ENCODE assay signal across 20 cellular contexts in the genomic region with DNA sequence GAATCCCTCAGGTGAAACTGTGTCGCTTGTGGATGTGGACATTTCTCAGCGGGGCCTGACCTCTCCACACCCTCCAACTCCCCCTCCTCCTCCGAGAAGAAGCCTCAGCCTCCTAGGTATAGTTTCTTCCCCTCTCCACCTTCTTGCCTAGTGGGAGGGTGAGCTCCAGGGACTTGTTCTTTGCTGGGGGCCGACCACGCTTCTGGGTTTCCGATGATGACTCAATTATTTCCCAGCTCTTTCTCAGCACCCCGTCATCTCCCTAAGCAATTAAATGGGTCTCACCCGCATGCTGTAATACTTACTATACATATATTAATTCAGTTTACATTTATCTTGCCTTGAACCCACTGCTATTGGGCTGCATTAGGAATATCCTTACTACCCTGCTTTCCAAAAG. TPM values are rescaled to one million over a fixed set of nuclear protein-coding genes. Genes with fewer than 3 reads are reported as not detected.
DNase-seq lines count a peak whose midpoint lies in the region; ATAC-seq and TF ChIP-seq lines count a peak whose summit lies in the region.
"Had no signal": no experiment of that assay in that cellular context is flagged by ENCODE, and none has a peak within 500 bp of the region (broad histone marks: within the 10 kb centered on the region; RNA-seq: fewer than 3 reads in every experiment).

No MANE protein-coding gene starts in this region.

- H2BK120ac ChIP-seq in H9 (ENCODE audit: low read depth, low read length, poor library complexity, severe bottlenecking) = no peak overlapping the region

- no peak overlapping the region for H3K56ac ChIP-seq in H9 (ENCODE audit: insufficient read length, low read depth, low read length)

- no peak overlapping the region for H2AK5ac ChIP-seq in H9 (ENCODE audit: insufficient read length, low read length)

- no peak overlapping the region for H4K5ac ChIP-seq in H9 (ENCODE audit: insufficient read length, low read depth, low read length)

- H3K4me3 Mint-ChIP-seq in H9 (no peak overlapping the region), WTC11 (no peak overlapping the region)
- H3K4me3 Mint-ChIP-seq in naive thymus-derived CD8-positive, alpha-beta T cell = no peak overlapping the region
- H3K4me3 Mint-ChIP-seq: CD4-positive, alpha-beta memory T cell had no signal

- H3K14ac ChIP-seq in H9 (ENCODE audit: insufficient read depth, low read length) = no peak overlapping the region

- no peaks in the 10 kb centered on the region for H3K23me2 ChIP-seq in H9 (ENCODE audit: insufficient read length, low read depth, low read length, poor library complexity, severe bottlenecking)

- H3K79me2 ChIP-seq in H9 (ENCODE audit: insufficient read depth, low read length) = no peaks in the 10 kb centered on the region
- H3K79me2 ChIP-seq in osteoblast (ENCODE audit: insufficient read depth, low read length) = peaks cover 26% of the 10 kb centered on the region

- no peaks in the 10 kb centered on the region for H3K79me1 ChIP-seq in H9 (ENCODE audit: insufficient read depth, low read depth, low read length, poor library complexity, severe bottlenecking)

- no peak overlapping the region for H2AFZ ChIP-seq in H9 (ENCODE audit: low read length)
- no peak overlapping the region for H2AFZ ChIP-seq in osteoblast (ENCODE audit: low read length)
- H2AFZ ChIP-seq: GM23248 had no signal

- peaks cover 5% of the 10 kb centered on the region; the same call in 1 of the 2 replicates for H3K4me1 ChIP-seq in H9 (ENCODE audit: insufficient read depth, low read length)
- peaks cover 10% of the 10 kb centered on the region for H3K4me1 ChIP-seq in osteoblast (ENCODE audit: insufficient read depth, low read length)
- H3K4me1 ChIP-seq: HAP-1 had no signal

- H3K23ac ChIP-seq in H9 (ENCODE audit: insufficient read length, low read depth, low read length) = no peak overlapping the region

- no peak overlapping the region for H4K91ac ChIP-seq in H9 (ENCODE audit: insufficient read length, low read depth, low read length)

- H3K27ac ChIP-seq in H9 (ENCODE audit: insufficient read length, low read depth, low read length) = no peak overlapping the region
- peak overlapping the region; percentile 2 for H3K27ac ChIP-seq in osteoblast (ENCODE audit: low read depth, low read length)
- H3K27ac ChIP-seq: GM23248 had no signal

- H3K36me3 ChIP-seq in osteoblast (ENCODE audit: insufficient read depth, low read length) = peaks cover 29% of the 10 kb centered on the region

- in situ Hi-C loops in GM13976 (cut with MboI; ENCODE audit: low sequenced_read_pairs, unreplicated experiment) = no loop called here

- H3K4me2 ChIP-seq in H9 (ENCODE audit: insufficient read depth, insufficient read length, low read length) (no peak overlapping the region), osteoblast (ENCODE audit: insufficient read depth, low read length) (no peak overlapping the region)

- no peak for ATAC-seq in WTC11
- ATAC-seq in naive thymus-derived CD8-positive, alpha-beta T cell = no peak
- ATAC-seq: GM12878 had no signal

- POLR2A ChIA-PET in WTC11 (lab: Charles Lee) = no interaction called here
- POLR2A ChIA-PET in naive thymus-derived CD8-positive, alpha-beta T cell (lab: Charles Lee) = no interaction called here

- H3K27me3 Mint-ChIP-seq in H9 (ENCODE audit: low read depth) = no peaks in the 10 kb centered on the region
- H3K27me3 Mint-ChIP-seq in WTC11 (ENCODE audit: low read depth) = no peaks in the 10 kb centered on the region
- H3K27me3 Mint-ChIP-seq in naive thymus-derived CD8-positive, alpha-beta T cell = no peaks in the 10 kb centered on the region
- H3K27me3 Mint-ChIP-seq: CD4-positive, alpha-beta memory T cell had no signal

- H3K9me3 Mint-ChIP-seq in H9 = no peaks in the 10 kb centered on the region
- no peaks in the 10 kb centered on the region for H3K9me3 Mint-ChIP-seq in WTC11
- H3K9me3 Mint-ChIP-seq in naive thymus-derived CD8-positive, alpha-beta T cell = no peaks in the 10 kb centered on the region
- H3K9me3 Mint-ChIP-seq: CD4-positive, alpha-beta memory T cell had no signal

- H3K9ac ChIP-seq in H9 (ENCODE audit: extremely low read depth, insufficient read length, low read length) = no peak overlapping the region
- H3K9ac ChIP-seq: GM23248 had no signal

- H2BK15ac ChIP-seq in H9 (ENCODE audit: low read depth, low read length) = no peak overlapping the region

- H2BK5ac ChIP-seq in H9 (ENCODE audit: insufficient read length, low read length) = no peak overlapping the region

- H3K4ac ChIP-seq in H9 (ENCODE audit: low read depth, low read length) = no peak overlapping the region

- no CpG with 5 or more reads among the region's 8 CpGs for WGBS in H9 (ENCODE audit: extremely low coverage, insufficient read length, low lambda C conversion rate)

- H3K4me1 Mint-ChIP-seq in H9 (peaks cover 6 to 11% of the 10 kb centered on the region in 2 experiments; a peak in 3 of 4 replicates), WTC11 (peaks cover 22% of the 10 kb centered on the region)
- peaks cover 0 to 14% (median 2%) of the 10 kb centered on the region in 4 donors for H3K4me1 Mint-ChIP-seq in naive thymus-derived CD8-positive, alpha-beta T cell

- DNase-seq in H9 (no peak), WTC11 (ENCODE audit: low spot score) (no peak), iPS-NIHi7 (ENCODE audit: extremely low spot score) (peak; percentile 5), osteoblast (ENCODE audit: insufficient read length, low spot score, missing footprints) (no peak), T-helper 1 cell (no peak), SHP77 (lab: John Stamatoyannopoulos, UW) (no peak), GM13976 (ENCODE audit: low spot score) (no peak)
- DNase-seq in naive thymus-derived CD8-positive, alpha-beta T cell = no peak
- DNase-seq: C1 segment of cervical spinal cord; Calu3; CD4-positive, alpha-beta memory T cell; COR-L47; DND-41; EL; GDM1; GM23248 had no signal

- no peak overlapping the region for H3T11ph ChIP-seq in H9 (ENCODE audit: low read length)

- H3K36me3 Mint-ChIP-seq in H9 (ENCODE audit: insufficient read depth in 1 of 3, low read depth in 3 of 3) = peaks cover 18 to 30% (median 28%) of the 10 kb centered on the region in 3 experiments; a peak in 6 of 7 replicates
- peaks cover 30% of the 10 kb centered on the region for H3K36me3 Mint-ChIP-seq in WTC11
- H3K36me3 Mint-ChIP-seq in naive thymus-derived CD8-positive, alpha-beta T cell = peaks cover 6 to 65% (median 11%) of the 10 kb centered on the region in 3 donors

- no peak overlapping the region for H3K4me3 ChIP-seq in osteoblast (ENCODE audit: insufficient read depth, low read length)
- H3K4me3 ChIP-seq: GM12878, GM23248, HAP-1 had no signal

- no peak overlapping the region for H2BK20ac ChIP-seq in H9 (ENCODE audit: low read depth, low read length, poor library complexity, severe bottlenecking)

- TF ChIP-seq CTCF in H9 (conservative IDR thresholded peaks at IDR 0.05) = no peak
- TF ChIP-seq CTCF in WTC11 (IDR thresholded peaks at IDR 0.05) = no peak
- TF ChIP-seq CTCF in osteoblast (IDR thresholded peaks at IDR 0.05; ENCODE audit: extremely low read depth, low read depth, low read length) = no peak
- TF ChIP-seq CTCF in GM13976 (IDR thresholded peaks at IDR 0.05; ENCODE audit: borderline replicate concordance, control extremely low read depth, extremely low read depth, insufficient read depth, missing control alignments) = no peak

- H4K8ac ChIP-seq in H9 (replicated peaks; ENCODE audit: insufficient read length, low read depth, low read length) = no peak overlapping the region

- H3K27ac Mint-ChIP-seq in H9 = peak overlapping the region in 2 of 3 experiments; percentile 44 to 63; a peak in 3 of 7 replicates
- H3K27ac Mint-ChIP-seq in WTC11 = peak overlapping the region; percentile 53; the same call in 1 of the 2 replicates
- no peak overlapping the region for H3K27ac Mint-ChIP-seq in naive thymus-derived CD8-positive, alpha-beta T cell

- H3K9me3 ChIP-seq in H9 (ENCODE audit: control insufficient read depth, low read depth, low read length) (no peaks in the 10 kb centered on the region), osteoblast (ENCODE audit: low read depth, low read length) (no peaks in the 10 kb centered on the region)
- H3K9me3 ChIP-seq: HAP-1 had no signal

- CTCF ChIA-PET in WTC11 (lab: Charles Lee) = interaction anchor here (1.1 to 2.3 kb wide), 2 partner anchors 16 to 50 kb away, joined by 4 to 8 read pairs; no protein-coding TSS in a partner anchor

- H2BK12ac ChIP-seq in H9 (ENCODE audit: insufficient read length, low read depth, low read length) = no peak overlapping the region

- H4K20me1 ChIP-seq in H9 (ENCODE audit: control insufficient read depth, insufficient read depth, insufficient read length) (no peaks in the 10 kb centered on the region), osteoblast (ENCODE audit: insufficient read depth, low read length) (peaks cover 30% of the 10 kb centered on the region)

- no peak overlapping the region for H3K18ac ChIP-seq in H9 (ENCODE audit: insufficient read length, low read depth, low read length)

- H3K27me3 ChIP-seq in H9 (ENCODE audit: insufficient read depth, low read length) (no peaks in the 10 kb centered on the region), osteoblast (ENCODE audit: insufficient read depth, low read length) (no peaks in the 10 kb centered on the region)

TF ChIP-seq in WTC11, 78 proteins besides CTCF, POLR2A, EP300 and RAD21 (continues in another document):
- TF ChIP-seq NR1H2 (CRISPR knock-in tag; IDR thresholded peaks at IDR 0.05) (no peak), ESRRA (CRISPR knock-in tag; IDR thresholded peaks at IDR 0.05; ENCODE audit: borderline replicate concordance) (no peak), RORB (CRISPR knock-in tag; IDR thresholded peaks at IDR 0.05) (no peak), SOX15 (CRISPR knock-in tag; IDR thresholded peaks at IDR 0.05) (no peak), NFATC4 (CRISPR knock-in tag; IDR thresholded peaks at IDR 0.05) (no peak)
- TF ChIP-seq, protein P1, sequence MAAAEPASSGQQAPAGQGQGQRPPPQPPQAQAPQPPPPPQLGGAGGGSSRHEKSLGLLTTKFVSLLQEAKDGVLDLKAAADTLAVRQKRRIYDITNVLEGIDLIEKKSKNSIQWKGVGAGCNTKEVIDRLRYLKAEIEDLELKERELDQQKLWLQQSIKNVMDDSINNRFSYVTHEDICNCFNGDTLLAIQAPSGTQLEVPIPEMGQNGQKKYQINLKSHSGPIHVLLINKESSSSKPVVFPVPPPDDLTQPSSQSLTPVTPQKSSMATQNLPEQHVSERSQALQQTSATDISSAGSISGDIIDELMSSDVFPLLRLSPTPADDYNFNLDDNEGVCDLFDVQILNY (CRISPR knock-in tag; IDR thresholded peaks at IDR 0.05) = no peak

RNA-seq across cellular contexts. Expression of a gene that starts 13.1 kb away (rescaled TPM):
- 28.7 and 31.0 TPM in 2 replicates for total RNA-seq in H9 (2021)
- total RNA-seq in WTC11 (2021) = 32.3 to 34.4 TPM (median 33.6 TPM) in 3 replicates
- total RNA-seq in osteoblast = 16.3 and 17.1 TPM in 2 replicates
- total RNA-seq in naive thymus-derived CD8-positive, alpha-beta T cell = 10 to 100 TPM; 19.8 to 21.7 TPM
- polyA plus RNA-seq in naive thymus-derived CD8-positive, alpha-beta T cell = 1 to 10 TPM in 1 of 3 donors, under 1 TPM in 2; 0.66 to 1.2 (median 0.83) TPM

RNA-seq across cellular contexts. Expression of a gene that starts 21.0 kb away (rescaled TPM):
- total RNA-seq in H9 (2021) (not detected in 2 replicates), WTC11 (2021) (0.09 to 0.46 TPM (median 0.46 TPM) in 3 replicates), osteoblast (not detected in 2 replicates)
- under 1 TPM; 0.11 to 0.21 TPM for total RNA-seq in naive thymus-derived CD8-positive, alpha-beta T cell
- not detected for polyA plus RNA-seq in naive thymus-derived CD8-positive, alpha-beta T cell
- total RNA-seq: A172, GM23248 had no signal
- polyA plus RNA-seq: BJ; CD4-positive, alpha-beta memory T cell; GM23248 had no signal

Comparison
In these comparisons a context has a peak if more than half of its experiments do, and no peak if none do; other contexts are left out.
1. H3K27ac Mint-ChIP-seq: peak in H9 (2 of 3) and WTC11 (single experiment); none in naive thymus-derived CD8-positive, alpha-beta T cell (0 of 10).